21 cellular contexts compared by ENCODE assay signal in the genomic region with DNA sequence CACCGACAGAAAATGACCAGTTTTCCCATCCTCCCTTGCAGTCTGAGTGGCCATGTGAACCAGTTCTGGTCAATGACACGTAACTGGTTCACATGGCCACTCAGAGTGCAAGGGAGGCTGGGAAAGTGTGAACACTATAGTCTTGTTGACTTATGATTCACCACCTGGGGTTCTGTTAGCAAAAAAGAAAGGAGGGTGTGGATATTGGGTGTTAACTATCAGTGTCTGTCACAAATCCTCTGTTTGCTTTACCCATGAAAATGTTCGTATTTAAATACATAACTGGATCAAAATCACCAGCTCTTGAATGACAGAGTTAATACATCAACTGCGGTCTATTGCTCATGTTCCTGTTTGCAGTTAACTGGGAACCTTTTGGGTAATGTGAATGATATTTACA.
DNase-seq lines count a peak whose midpoint lies in the region; ATAC-seq and TF ChIP-seq lines count a peak whose summit lies in the region.
"Had no signal": no experiment of that assay in that cellular context is flagged by ENCODE, and none has a peak within 500 bp of the region (broad histone marks: within the 10 kb centered on the region; RNA-seq: fewer than 3 reads in every experiment).

No MANE protein-coding gene starts in this region.

- H3K4me1 ChIP-seq in right atrium auricular region, result peaks cover 0 to 23% of the 10 kb centered on the region in 2 donors
- H3K4me1 ChIP-seq in ascending aorta, result peaks cover 0 to 2% of the 10 kb centered on the region in 2 donors
- H3K4me1 ChIP-seq: psoas muscle had no signal

- intact Hi-C loops in left cardiac atrium (cut with DNase I), result loop anchor here (5.0 to 10.0 kb wide), 5 partner anchors 49 to 289 kb away; no protein-coding TSS in a partner anchor
- intact Hi-C loops in ascending aorta (cut with DNase I), result loop anchor here (2.0 to 10.0 kb wide), 2 partner anchors 91 to 301 kb away; a partner anchor contains a TSS

- ATAC-seq in left cardiac atrium (no peak), HG02884 (IDR thresholded peaks at IDR 0.05; ENCODE audit: unreplicated experiment) (no peak)
- ATAC-seq: T-helper 17 cell had no signal

- H3K27me3 ChIP-seq in right atrium auricular region (no peaks in the 10 kb centered on the region), ascending aorta (no peaks in the 10 kb centered on the region)
- H3K27me3 ChIP-seq: cardiac muscle cell, heart right ventricle had no signal

- H3K27ac ChIP-seq in right atrium auricular region (peak overlapping the region; percentile 71 to 82), ascending aorta (peak overlapping the region; percentile 69 to 78)

- TF ChIP-seq CTCF in right atrium auricular region (IDR thresholded peaks at IDR 0.05), result no peak
- TF ChIP-seq CTCF in ascending aorta (IDR thresholded peaks at IDR 0.05), result no peak

- DNase-seq in right atrium auricular region (ENCODE audit: low spot score) (no peak), left cardiac atrium (no peak), ascending aorta (ENCODE audit: low spot score in 2 of 2) (no peak), iris pigment epithelial cell (ENCODE audit: low read depth) (peak; percentile 8), NCI-H187 treated with DMSO at 0.1 percent for 48 hours (lab: John Stamatoyannopoulos, UW) (no peak), SHP77 (lab: John Stamatoyannopoulos, UW) (no peak), HuH-7.5 (ENCODE audit: low spot score) (no peak)
- DNase-seq: activated effector memory CD4-positive, alpha-beta T cell treated with anti-CD3 and anti-CD28 coated beads, Interleukin-2, amount 50 U/mL, for 16 hours; activated T-cell treated with anti-CD3 and anti-CD28 coated beads, Interleukin-2, amount 50 U/mL, for 24 hours; CD4-positive, alpha-beta T cell; effector CD8-positive, alpha-beta T cell; KG1; MM.1S; NCI-H2081; NCI-H345; psoas muscle; stimulated activated naive CD4-positive, alpha-beta T cell treated with Interleukin-2 at 50 U/mL for 16 hours; T-helper 17 cell had no signal

- H3K36me3 ChIP-seq in right atrium auricular region (no peaks in the 10 kb centered on the region), ascending aorta (no peaks in the 10 kb centered on the region)
- H3K36me3 ChIP-seq: cardiac muscle cell, heart right ventricle had no signal

- no peak overlapping the region for H3K4me3 ChIP-seq in right atrium auricular region
- no peak overlapping the region for H3K4me3 ChIP-seq in ascending aorta
- H3K4me3 ChIP-seq: cardiac muscle cell had no signal

- H3K9me3 ChIP-seq in right atrium auricular region, result no peaks in the 10 kb centered on the region
- no peaks in the 10 kb centered on the region for H3K9me3 ChIP-seq in ascending aorta
- H3K9me3 ChIP-seq: psoas muscle had no signal
